In genomic region chr2:37321029-37321682, GRCh38 we compare ENCODE assay signal across 1 cellular context.
TF ChIP-seq lines count a peak whose summit lies in the region.

No MANE protein-coding gene starts in this region.

TF ChIP-seq in IMR-90, 13 proteins besides CTCF, POLR2A, EP300 and RAD21:
- no peak for TF ChIP-seq MAFK (IDR thresholded peaks at IDR 0.05; ENCODE audit: low read depth, low read length)
- no peak for TF ChIP-seq NFE2L2 (IDR thresholded peaks at IDR 0.05; ENCODE audit: low read depth, low read length)
- TF ChIP-seq CHD1 (IDR thresholded peaks at IDR 0.05; ENCODE audit: low read depth, low read length) = no peak
- TF ChIP-seq SMC3 (IDR thresholded peaks at IDR 0.05; ENCODE audit: low read depth, low read length) = no peak
- TF ChIP-seq ELK1 (IDR thresholded peaks at IDR 0.05; ENCODE audit: borderline replicate concordance, low read depth, low read length) = no peak
- TF ChIP-seq MAZ (IDR thresholded peaks at IDR 0.05; ENCODE audit: borderline replicate concordance, low read depth, low read length) = no peak
- TF ChIP-seq CEBPB (IDR thresholded peaks at IDR 0.05; ENCODE audit: low read depth, low read length) = no peak
- TF ChIP-seq USF2 (IDR thresholded peaks at IDR 0.05; ENCODE audit: low read depth, low read length) = no peak
- no peak for TF ChIP-seq RCOR1 (IDR thresholded peaks at IDR 0.05; ENCODE audit: insufficient replicate concordance, low read length)
- TF ChIP-seq RFX5 (IDR thresholded peaks at IDR 0.05; ENCODE audit: low read depth, low read length) = no peak
- TF ChIP-seq BHLHE40 (IDR thresholded peaks at IDR 0.05; ENCODE audit: low read depth, low read length) = no peak
- TF ChIP-seq MXI1 (IDR thresholded peaks at IDR 0.05; ENCODE audit: borderline replicate concordance, low read depth, low read length) = no peak
TF ChIP-seq in IMR-90: peak in this region for 0.
